16 cellular contexts compared by ENCODE assay signal in the genomic region with DNA sequence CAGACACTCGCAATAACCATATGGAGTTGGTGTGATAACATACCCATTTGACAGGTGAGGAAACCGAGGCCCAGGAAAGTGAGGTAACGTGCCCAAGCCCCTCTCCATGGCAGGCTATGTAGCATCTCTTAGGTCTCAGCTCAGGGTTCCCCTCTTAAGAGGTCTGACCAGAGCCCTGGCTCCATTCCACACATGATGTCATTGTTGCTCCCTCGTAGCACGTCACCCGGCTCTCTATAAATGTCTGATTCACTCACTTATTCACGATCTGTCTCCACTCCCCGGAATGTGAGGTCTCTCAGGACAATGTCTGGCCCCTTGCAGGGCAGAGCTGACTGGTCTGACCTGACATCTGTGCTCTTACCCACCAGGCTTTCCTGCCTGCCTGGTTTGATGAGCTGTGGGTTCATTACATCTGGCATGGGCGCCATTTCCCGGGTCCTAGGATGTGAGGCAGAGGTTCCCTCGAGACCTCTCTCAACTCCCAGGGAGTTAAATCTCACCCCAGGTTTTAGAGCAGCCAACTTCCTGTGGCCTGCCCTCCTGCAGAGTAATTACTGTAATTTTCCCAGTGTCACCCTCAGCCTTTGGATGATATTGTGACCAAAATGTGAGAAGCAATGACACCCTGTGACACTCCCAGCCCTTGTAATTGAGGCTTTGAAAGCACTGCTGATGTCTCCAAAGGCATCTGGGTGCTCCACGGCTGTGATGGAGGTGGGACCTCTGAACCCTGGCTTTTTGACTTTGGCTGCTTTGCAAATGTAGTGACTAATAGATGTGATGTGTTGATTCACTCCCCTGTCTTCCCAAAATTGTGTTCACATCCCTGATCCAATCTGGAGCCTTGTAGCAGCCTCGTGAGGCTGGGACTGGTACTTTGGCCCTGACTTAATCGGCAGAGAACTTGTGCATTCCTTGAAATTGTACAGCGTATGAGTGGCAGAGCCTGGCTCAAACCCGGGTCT. TPM values are rescaled to one million over a fixed set of nuclear protein-coding genes. Genes with fewer than 3 reads are reported as not detected.
DNase-seq lines count a peak whose midpoint lies in the region; ATAC-seq and TF ChIP-seq lines count a peak whose summit lies in the region.
"Had no signal": no experiment of that assay in that cellular context is flagged by ENCODE, and none has a peak within 500 bp of the region (broad histone marks: within the 10 kb centered on the region; RNA-seq: fewer than 3 reads in every experiment).

No MANE protein-coding gene starts in this region.

- DNase-seq in GM23248: peak; percentile 97
- peak; percentile 88 for DNase-seq in RKO (ENCODE audit: low spot score)
- peak; percentile 88 to 97 for DNase-seq in fibroblast of lung (ENCODE audit: low read depth in 2 of 2)
- no peak for DNase-seq in HEK293T (ENCODE audit: extremely low spot score)
- no peak for DNase-seq in naive thymus-derived CD8-positive, alpha-beta T cell
- DNase-seq in OCI-LY7 (ENCODE audit: low spot score): no peak
- DNase-seq: activated naive CD8-positive, alpha-beta T cell treated with anti-CD3 and anti-CD28 coated beads, Interleukin-2, amount 50 U/mL, for 24 hours; GF-D8; NCI-H774; tibial artery had no signal

- H2AFZ ChIP-seq in GM23248: 0 out of 2 replicates have a peak overlapping the region, but pooled peaks have one; percentile 26
- no peak overlapping the region for H2AFZ ChIP-seq in fibroblast of lung (ENCODE audit: low read length)
- no peak overlapping the region for H2AFZ ChIP-seq in OCI-LY7 (ENCODE audit: low read length)
- H2AFZ ChIP-seq: parathyroid adenoma had no signal

- H3K27ac ChIP-seq in GM23248 (peak overlapping the region; percentile 96), fibroblast of lung (ENCODE audit: insufficient read depth, low read length) (peak overlapping the region; percentile 93), OCI-LY7 (ENCODE audit: low read depth, low read length, poor library complexity, severe bottlenecking) (no peak overlapping the region)
- H3K27ac ChIP-seq: parathyroid adenoma, tibial artery had no signal

- H3K9me3 ChIP-seq in GM23248 (ENCODE audit: low read depth): no peaks in the 10 kb centered on the region
- H3K9me3 ChIP-seq in fibroblast of lung (ENCODE audit: control insufficient read depth, insufficient read depth, low read depth, low read length): no peaks in the 10 kb centered on the region
- no peaks in the 10 kb centered on the region for H3K9me3 ChIP-seq in skeletal muscle satellite cell (replicated peaks; ENCODE audit: low read length)
- no peaks in the 10 kb centered on the region for H3K9me3 ChIP-seq in OCI-LY7 (ENCODE audit: low read length)

- H4K20me1 ChIP-seq in GM23248 (ENCODE audit: insufficient read depth) (no peaks in the 10 kb centered on the region), fibroblast of lung (ENCODE audit: control insufficient read depth, extremely low read depth, insufficient read depth, low read length) (no peaks in the 10 kb centered on the region), OCI-LY7 (ENCODE audit: insufficient read depth, low read length) (no peaks in the 10 kb centered on the region)

- H3K9ac ChIP-seq in GM23248 (peak overlapping the region; percentile 73), fibroblast of lung (ENCODE audit: insufficient read depth, low read length) (peak overlapping the region; percentile 44), skeletal muscle satellite cell (ENCODE audit: low read depth, low read length) (peak overlapping the region; percentile 66)
- H3K9ac ChIP-seq: parathyroid adenoma had no signal

- no peak overlapping the region for H3K4me3 Mint-ChIP-seq in naive thymus-derived CD8-positive, alpha-beta T cell
- H3K4me3 Mint-ChIP-seq: activated naive CD8-positive, alpha-beta T cell treated with anti-CD3 and anti-CD28 coated beads, Interleukin-2, amount 50 U/mL, for 24 hours had no signal

- POLR2A ChIA-PET in HEK293T (lab: Yijun Ruan, JAX) (no interaction called here), OCI-LY7 (lab: Charles Lee) (no interaction called here)
- POLR2A ChIA-PET in naive thymus-derived CD8-positive, alpha-beta T cell (lab: Charles Lee): no interaction called here

- peak in 1 of 2 donors; percentile 12 for TF ChIP-seq CTCF in fibroblast of lung (conservative IDR thresholded peaks at IDR 0.05 in 1 of 2, IDR thresholded peaks at IDR 0.05 in 1 of 2; ENCODE audit: low read depth in 1 of 2, low read length in 2 of 2)
- no peak for TF ChIP-seq CTCF in OCI-LY7 (conservative IDR thresholded peaks at IDR 0.05; ENCODE audit: low read length)

- BruUV-seq in OCI-LY7 (replicated peaks; lab: Mats Ljungman, UMichigan): no TSS peak

- peak overlapping the region; percentile 11; the same call in 1 of the 2 replicates for H3K4me3 ChIP-seq in GM23248
- H3K4me3 ChIP-seq in fibroblast of lung (replicated peaks in 1 of 4; ENCODE audit: control extremely low read depth in 1 of 4, insufficient read depth in 1 of 4, low read depth in 3 of 4, low read length in 4 of 4): no peak overlapping the region
- peak overlapping the region; percentile 17 for H3K4me3 ChIP-seq in skeletal muscle satellite cell (ENCODE audit: low read length)
- H3K4me3 ChIP-seq in OCI-LY7 (ENCODE audit: low read depth, low read length, poor library complexity, severe bottlenecking): no peak overlapping the region
- H3K4me3 ChIP-seq: tibial artery had no signal

- peaks cover 45% of the 10 kb centered on the region for H3F3A ChIP-seq in GM23248 (ENCODE audit: insufficient read depth)

- H3K27ac Mint-ChIP-seq in naive thymus-derived CD8-positive, alpha-beta T cell: no peak overlapping the region
- H3K27ac Mint-ChIP-seq: activated naive CD8-positive, alpha-beta T cell treated with anti-CD3 and anti-CD28 coated beads, Interleukin-2, amount 50 U/mL, for 24 hours had no signal

- H3K27me3 ChIP-seq in GM23248 (replicated peaks; ENCODE audit: insufficient read depth) (no peaks in the 10 kb centered on the region), fibroblast of lung (ENCODE audit: control insufficient read depth, insufficient read depth, low read length) (no peaks in the 10 kb centered on the region), skeletal muscle satellite cell (ENCODE audit: control insufficient read depth, insufficient read depth, low read length) (no peaks in the 10 kb centered on the region)

- H3K36me3 Mint-ChIP-seq in naive thymus-derived CD8-positive, alpha-beta T cell: no peaks in the 10 kb centered on the region

- peaks cover 2 to 17% (median 3%) of the 10 kb centered on the region in 9 donors for H3K9me3 Mint-ChIP-seq in naive thymus-derived CD8-positive, alpha-beta T cell
- H3K9me3 Mint-ChIP-seq: activated naive CD8-positive, alpha-beta T cell treated with anti-CD3 and anti-CD28 coated beads, Interleukin-2, amount 50 U/mL, for 24 hours had no signal

- CTCF ChIA-PET in HEK293T (lab: Yijun Ruan, JAX): no interaction called here
- CTCF ChIA-PET in OCI-LY7 (lab: Charles Lee; ENCODE audit: unreplicated experiment): no interaction called here

- H3K36me3 ChIP-seq in GM23248 (ENCODE audit: low read depth) (no peaks in the 10 kb centered on the region), fibroblast of lung (ENCODE audit: control insufficient read depth, insufficient read depth, low read length) (no peaks in the 10 kb centered on the region), skeletal muscle satellite cell (ENCODE audit: insufficient read depth, low read length) (no peaks in the 10 kb centered on the region), OCI-LY7 (ENCODE audit: insufficient read depth, low read length) (no peaks in the 10 kb centered on the region)
- H3K36me3 ChIP-seq: tibial artery had no signal

- WGBS in GM23248 (ENCODE audit: low coverage in 1 of 2, low lambda C conversion rate in 2 of 2, missing lambda C conversion rate in 2 of 2), 2 experiments: 5% methylated on average over 16 of the region's 16 CpGs

- H3K4me1 ChIP-seq in GM23248 (ENCODE audit: insufficient read depth) (peaks cover 48% of the 10 kb centered on the region), fibroblast of lung (ENCODE audit: control insufficient read depth, extremely low read depth, insufficient read depth, low read length) (peaks cover 47% of the 10 kb centered on the region), skeletal muscle satellite cell (ENCODE audit: control insufficient read depth, insufficient read depth, low read length) (peaks cover 46% of the 10 kb centered on the region), OCI-LY7 (ENCODE audit: insufficient read depth, low read length, poor library complexity, severe bottlenecking) (no peaks in the 10 kb centered on the region)
- H3K4me1 ChIP-seq: parathyroid adenoma, tibial artery had no signal

- peaks cover 0 to 26% (median 22%) of the 10 kb centered on the region in 5 donors for H3K27me3 Mint-ChIP-seq in naive thymus-derived CD8-positive, alpha-beta T cell

- no peaks in the 10 kb centered on the region for H3K79me2 ChIP-seq in GM23248 (ENCODE audit: insufficient read depth)
- H3K79me2 ChIP-seq in fibroblast of lung (ENCODE audit: control insufficient read depth, insufficient read depth, low read length): no peaks in the 10 kb centered on the region
- no peaks in the 10 kb centered on the region for H3K79me2 ChIP-seq in OCI-LY7 (ENCODE audit: insufficient read depth, low read depth, low read length)
- H3K79me2 ChIP-seq: parathyroid adenoma had no signal

- ATAC-seq in naive thymus-derived CD8-positive, alpha-beta T cell: no peak
- ATAC-seq: activated naive CD8-positive, alpha-beta T cell treated with anti-CD3 and anti-CD28 coated beads, Interleukin-2, amount 50 U/mL, for 24 hours; left colon had no signal

- H3K4me1 Mint-ChIP-seq in naive thymus-derived CD8-positive, alpha-beta T cell: no peaks in the 10 kb centered on the region
- H3K4me1 Mint-ChIP-seq: activated naive CD8-positive, alpha-beta T cell treated with anti-CD3 and anti-CD28 coated beads, Interleukin-2, amount 50 U/mL, for 24 hours had no signal

- H3K9me2 ChIP-seq in GM23248 (ENCODE audit: insufficient read depth): no peaks in the 10 kb centered on the region
- H3K9me2 ChIP-seq in OCI-LY7 (ENCODE audit: insufficient read depth, low read length): no peaks in the 10 kb centered on the region

- in situ Hi-C loops in GM23248 (cut with MboI): no loop called here

- intact Hi-C loops in OCI-LY7 (cut with micrococcal nuclease; ENCODE audit: unreplicated experiment): no loop called here

- peak overlapping the region; percentile 52 for H3K4me2 ChIP-seq in GM23248 (ENCODE audit: unreplicated experiment)
- peak overlapping the region; percentile 44 for H3K4me2 ChIP-seq in fibroblast of lung (ENCODE audit: extremely low read depth, insufficient read depth, low read length)
- H3K4me2 ChIP-seq in skeletal muscle satellite cell (ENCODE audit: low read length): peak overlapping the region; percentile 63
- no peak overlapping the region for H3K4me2 ChIP-seq in OCI-LY7 (ENCODE audit: low read length)

RNA-seq across cellular contexts. Expression of gene ACTL8, which starts 10.6 kb away (rescaled TPM):
- 0.11 TPM in 1 of 2 replicates, not detected in the other for total RNA-seq in GM23248 (2014; rRNA removed; shearing (Covaris generic))
- polyA plus RNA-seq in GM23248 (2016; fragmentation: Nextera tagmentation; extraction: Ambion mirVana) (not detected in 2 replicates), fibroblast of lung (0.06 and 0.15 TPM in 2 replicates)
- total RNA-seq in fibroblast of lung (not detected in 2 replicates), OCI-LY7 (2022) (not detected in 2 replicates)
- 0.13 and 0.15 TPM in 2 replicates for polyA plus RNA-seq in fibroblast of lung (2012)
- 2.6 TPM in 1 of 2 replicates, not detected in the other for polyA minus RNA-seq in fibroblast of lung (ENCODE audit: low replicate concordance)
- 0.25 and 0.44 TPM in 2 replicates for total RNA-seq in skeletal muscle satellite cell (2012; rRNA removed)
- total RNA-seq in naive thymus-derived CD8-positive, alpha-beta T cell: not detected
- polyA plus RNA-seq in naive thymus-derived CD8-positive, alpha-beta T cell: not detected
- not detected in 2 replicates for total RNA-seq in OCI-LY7 (2014; rRNA removed; shearing (Covaris generic))
- total RNA-seq: activated CD8-positive, alpha-beta memory T cell treated with anti-CD3 and anti-CD28 coated beads for 36 hours; endothelial cell of umbilical vein; T-helper 1 cell treated with Interleukin-12 subunit alpha and Interleukin-12 subunit beta and Interleukin-4 antibody, amounts not matched to agents 30 ng/mL and 1 ng/mL, for 36 hours had no signal
- polyA plus RNA-seq: endothelial cell of umbilical vein had no signal

Comparison
In these comparisons a context has a peak if more than half of its experiments do, and no peak if none do; other contexts are left out.
1. DNase-seq: peak in GM23248 (single experiment), RKO (single experiment) and fibroblast of lung (2 of 2); none in HEK293T (single experiment), naive thymus-derived CD8-positive, alpha-beta T cell (0 of 10) and OCI-LY7 (single experiment).
2. H3K4me3 ChIP-seq: peak in GM23248 (single experiment) and skeletal muscle satellite cell (single experiment); none in fibroblast of lung (0 of 4) and OCI-LY7 (single experiment).
3. Peak in every context shown above with its lines, with median percentiles within 50 percentile points of each other: H3K9ac ChIP-seq.